Comparison of ENCODE assay signal across 9 cellular contexts in genomic region chr7:54933610-54934009, GRCh38.
DNase-seq lines count a peak whose midpoint lies in the region; ATAC-seq, FAIRE-seq and TF ChIP-seq lines count a peak whose summit lies in the region.
"Had no signal": no experiment of that assay in that cellular context is flagged by ENCODE, and none has a peak within 500 bp of the region (broad histone marks: within the 10 kb centered on the region; RNA-seq: fewer than 3 reads in every experiment).

No MANE protein-coding gene starts in this region.

- ATAC-seq in HepG2, result peak; percentile 30
- ATAC-seq: activated naive CD8-positive, alpha-beta T cell treated with anti-CD3 and anti-CD28 coated beads, Interleukin-2, amount 50 U/mL, for 24 hours had no signal

- H3K9ac ChIP-seq in HUES48 (ENCODE audit: low read depth, low read length) (peak overlapping the region; percentile 56), HepG2 (ENCODE audit: insufficient read depth, low read depth, low read length) (no peak overlapping the region)

- H3K4me2 ChIP-seq in HepG2 (ENCODE audit: low read depth, low read length), result peak overlapping the region; percentile 76

- H3K36me3 ChIP-seq in HUES48 (ENCODE audit: control insufficient read depth, insufficient read depth, low read length) (no peaks in the 10 kb centered on the region), bronchial epithelial cell (ENCODE audit: control insufficient read depth, insufficient read depth, low read length) (no peaks in the 10 kb centered on the region), HepG2 (replicated peaks in 1 of 2; ENCODE audit: control insufficient read depth in 1 of 2, insufficient read depth in 2 of 2, low read length in 2 of 2) (no peaks in the 10 kb centered on the region), stomach (no peaks in the 10 kb centered on the region)

- H3K27ac Mint-ChIP-seq in activated CD4-positive, alpha-beta memory T cell treated with anti-CD3 and anti-CD28 coated beads, Interleukin-2, amount 10 ng/mL, durations not matched to agents 7 days and 5 days, result no peak overlapping the region
- H3K27ac Mint-ChIP-seq: activated naive CD8-positive, alpha-beta T cell treated with anti-CD3 and anti-CD28 coated beads, Interleukin-2, amount 50 U/mL, for 24 hours had no signal

- no peak overlapping the region for H3K4me3 Mint-ChIP-seq in activated CD4-positive, alpha-beta memory T cell treated with anti-CD3 and anti-CD28 coated beads, Interleukin-2, amount 10 ng/mL, durations not matched to agents 7 days and 5 days
- H3K4me3 Mint-ChIP-seq: activated naive CD8-positive, alpha-beta T cell treated with anti-CD3 and anti-CD28 coated beads, Interleukin-2, amount 50 U/mL, for 24 hours had no signal

- no peaks in the 10 kb centered on the region for H3K9me3 ChIP-seq in HUES48 (ENCODE audit: control insufficient read depth, insufficient read depth, low read length)
- H3K9me3 ChIP-seq in HepG2 (ENCODE audit: low read length), result no peaks in the 10 kb centered on the region
- H3K9me3 ChIP-seq in stomach, result peaks cover 0 to 5% (median 0%) of the 10 kb centered on the region in 4 donors

- H3K27me3 Mint-ChIP-seq in activated CD4-positive, alpha-beta memory T cell treated with anti-CD3 and anti-CD28 coated beads, Interleukin-2, amount 10 ng/mL, durations not matched to agents 7 days and 5 days, result peaks cover 46% of the 10 kb centered on the region

- H3K4me1 ChIP-seq in HUES48 (ENCODE audit: control insufficient read depth, insufficient read depth, low read length) (peaks cover 6% of the 10 kb centered on the region), HepG2 (ENCODE audit: insufficient read depth, low read length) (peaks cover 9% of the 10 kb centered on the region), stomach (peaks cover 6 to 11% (median 10%) of the 10 kb centered on the region in 4 donors)

- no peaks in the 10 kb centered on the region for H3K9me3 Mint-ChIP-seq in activated CD4-positive, alpha-beta memory T cell treated with anti-CD3 and anti-CD28 coated beads, Interleukin-2, amount 10 ng/mL, durations not matched to agents 7 days and 5 days

- FAIRE-seq in bronchial epithelial cell (lab: Jason Lieb, UNC) (no peak), HepG2 (lab: Jason Lieb, UNC) (no peak), urothelium cell line (lab: Jason Lieb, UNC) (no peak)

- in situ Hi-C loops in HepG2 (cut with HindIII; ENCODE audit: extremely low pct_ligation_motif_present, low pct_unique_long_range_greater_than_20kb), result no loop called here

- no peak overlapping the region for H3K27ac ChIP-seq in HUES48 (ENCODE audit: low read depth, low read length)
- H3K27ac ChIP-seq in HepG2 (ENCODE audit: extremely low read length, insufficient read depth, low read length), result no peak overlapping the region
- H3K27ac ChIP-seq in stomach, result peak overlapping the region in 4 of 5 donors; percentile 11 to 84 (median 50)

- WGBS in HepG2 (ENCODE audit: low lambda C conversion rate), result 7% methylated on average over 3 of the region's 3 CpGs
- WGBS in stomach, 5 donors, result 15 to 37% (median 23%) methylated on average over 3 of the region's 3 CpGs

- DNase-seq in bronchial epithelial cell (ENCODE audit: low read depth), result no peak
- DNase-seq in HepG2 (ENCODE audit: low spot score), result no peak
- no peak for DNase-seq in stomach
- no peak for DNase-seq in activated CD4-positive, alpha-beta memory T cell treated with anti-CD3 and anti-CD28 coated beads, Interleukin-2, amount 10 ng/mL, durations not matched to agents 7 days and 5 days
- DNase-seq in urothelium cell line (ENCODE audit: low spot score), result no peak
- no peak for DNase-seq in activated gamma-delta T cell treated with Interleukin-2 at 50 U/mL for 16 hours
- DNase-seq in GM20000 (ENCODE audit: low spot score), result no peak
- DNase-seq: activated naive CD8-positive, alpha-beta T cell treated with anti-CD3 and anti-CD28 coated beads, Interleukin-2, amount 50 U/mL, for 24 hours had no signal

- CTCF ChIA-PET in HepG2 (lab: Yijun Ruan, JAX; ENCODE audit: low intra/inter-chr PET ratio, low total read pairs), result no interaction called here
- CTCF ChIA-PET in activated CD4-positive, alpha-beta memory T cell treated with anti-CD3 and anti-CD28 coated beads, Interleukin-2, amount 10 ng/mL, durations not matched to agents 7 days and 5 days (lab: Charles Lee), result no interaction called here

- TF ChIP-seq CTCF in bronchial epithelial cell (IDR thresholded peaks at IDR 0.05; ENCODE audit: insufficient read depth, low read length, severe bottlenecking) (no peak), HepG2 (CRISPR knock-in tag; IDR thresholded peaks at IDR 0.05) (no peak), stomach (IDR thresholded peaks at IDR 0.05) (no peak), GM20000 (IDR thresholded peaks at IDR 0.05; ENCODE audit: extremely low read depth, missing control alignments) (no peak)

- TF ChIP-seq EP300 in HepG2 (IDR thresholded peaks at IDR 0.05; ENCODE audit: low read depth in 2 of 2, low read length in 2 of 2) (no peak), HepG2 (CRISPR knock-in tag; IDR thresholded peaks at IDR 0.05; ENCODE audit: borderline replicate concordance) (no peak), stomach (IDR thresholded peaks at IDR 0.05) (no peak)

- no peaks in the 10 kb centered on the region for H3K4me1 Mint-ChIP-seq in activated CD4-positive, alpha-beta memory T cell treated with anti-CD3 and anti-CD28 coated beads, Interleukin-2, amount 10 ng/mL, durations not matched to agents 7 days and 5 days
- H3K4me1 Mint-ChIP-seq: activated naive CD8-positive, alpha-beta T cell treated with anti-CD3 and anti-CD28 coated beads, Interleukin-2, amount 50 U/mL, for 24 hours had no signal

- no TSS peak for BruUV-seq in HepG2 (replicated peaks; lab: Mats Ljungman, UMichigan)

- TF ChIP-seq POLR2A in HepG2 (IDR thresholded peaks at IDR 0.05; ENCODE audit: insufficient read depth in 1 of 2, low read depth in 2 of 2, low read length in 2 of 2) (no peak), stomach (IDR thresholded peaks at IDR 0.05) (no peak)

- peak overlapping the region; percentile 43 for H2AFZ ChIP-seq in HepG2 (ENCODE audit: low read length)

- H3K36me3 Mint-ChIP-seq in activated CD4-positive, alpha-beta memory T cell treated with anti-CD3 and anti-CD28 coated beads, Interleukin-2, amount 10 ng/mL, durations not matched to agents 7 days and 5 days (ENCODE audit: low read depth), result no peaks in the 10 kb centered on the region

- H3K27me3 ChIP-seq in HUES48 (ENCODE audit: control insufficient read depth, insufficient read depth, low read length) (peaks cover 16% of the 10 kb centered on the region), bronchial epithelial cell (ENCODE audit: control insufficient read depth, insufficient read depth, low read length) (no peaks in the 10 kb centered on the region), HepG2 (ENCODE audit: control insufficient read depth in 1 of 2, insufficient read depth in 2 of 2, low read length in 2 of 2) (no peaks in the 10 kb centered on the region), stomach (no peaks in the 10 kb centered on the region)

- H3K79me2 ChIP-seq in HepG2 (ENCODE audit: insufficient read depth, low read length), result no peaks in the 10 kb centered on the region

- H3K4me3 ChIP-seq in HUES48 (ENCODE audit: low read depth, low read length) (peak overlapping the region; percentile 77), bronchial epithelial cell (ENCODE audit: low read depth, low read length) (peak overlapping the region; percentile 46), HepG2 (replicated peaks in 1 of 3; ENCODE audit: insufficient read depth in 1 of 3, low read depth in 2 of 3, low read length in 3 of 3) (peak overlapping the region; percentile 36 to 61 (median 59); a peak in 4 of 6 replicates), stomach (peak overlapping the region; percentile 40 to 49 (median 46))

- H4K20me1 ChIP-seq in HepG2 (ENCODE audit: insufficient read depth, low read length), result no peaks in the 10 kb centered on the region

- POLR2A ChIA-PET in HepG2 (lab: Yijun Ruan, JAX), result no interaction called here
- POLR2A ChIA-PET in activated CD4-positive, alpha-beta memory T cell treated with anti-CD3 and anti-CD28 coated beads, Interleukin-2, amount 10 ng/mL, durations not matched to agents 7 days and 5 days (lab: Charles Lee), result no interaction called here

- intact Hi-C loops in HepG2 (cut with micrococcal nuclease; ENCODE audit: unreplicated experiment), result no loop called here
- intact Hi-C loops in stomach (cut with DNase I; ENCODE audit: low total_unique reads), result no loop called here

- no peak for TF ChIP-seq RAD21 in HepG2 (CRISPR knock-in tag; IDR thresholded peaks at IDR 0.05)

TF ChIP-seq in HepG2, 621 proteins besides CTCF, POLR2A, EP300 and RAD21 (continues in another document):
- TF ChIP-seq SCMH1 (CRISPR knock-in tag; IDR thresholded peaks at IDR 0.05; ENCODE audit: borderline replicate concordance) (no peak), ZFP36 (IDR thresholded peaks at IDR 0.05; ENCODE audit: borderline replicate concordance, low read depth, low read length, partially characterized antibody) (no peak), ZBED4 (CRISPR knock-in tag; IDR thresholded peaks at IDR 0.05; ENCODE audit: borderline replicate concordance) (no peak), CREBL2 (CRISPR knock-in tag; IDR thresholded peaks at IDR 0.05; ENCODE audit: borderline replicate concordance) (no peak)

Comparison
In these comparisons a context has a peak if more than half of its experiments do, and no peak if none do; other contexts are left out.
1. H3K27ac ChIP-seq: peak in stomach (4 of 5); none in HUES48 (single experiment) and HepG2 (single experiment).
2. Peak in every context shown above with its lines, with median percentiles within 50 percentile points of each other: H3K4me3 ChIP-seq.